24 cellular contexts compared by ENCODE assay signal in the genomic region with DNA sequence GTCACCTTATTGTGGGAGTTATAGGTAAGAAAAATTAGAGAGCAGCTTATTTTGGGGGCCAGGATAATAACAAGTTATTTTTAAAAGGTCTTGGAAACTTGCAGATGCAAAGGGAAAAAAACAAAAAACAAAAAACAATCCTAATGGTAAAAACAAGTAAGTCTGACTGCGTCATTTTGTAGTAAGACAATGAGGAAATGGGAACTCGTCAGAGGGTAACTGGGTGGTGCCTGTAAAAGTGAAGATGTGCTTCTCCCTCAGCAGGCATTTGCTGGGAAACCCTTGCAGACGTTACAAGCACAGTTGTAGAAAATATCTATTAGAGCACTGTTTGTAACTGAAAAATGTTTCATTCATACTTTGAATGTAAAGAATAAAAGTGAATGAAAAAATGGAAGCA. TPM values are rescaled to one million over a fixed set of nuclear protein-coding genes. Genes with fewer than 3 reads are reported as not detected.
A peak's percentile ranks its signal among the peaks of the same experiment; 100 is the strongest.
DNase-seq lines count a peak whose midpoint lies in the region; ATAC-seq, FAIRE-seq and TF ChIP-seq lines count a peak whose summit lies in the region.
"Had no signal": no experiment of that assay in that cellular context is flagged by ENCODE, and none has a peak within 500 bp of the region (broad histone marks: within the 10 kb centered on the region; RNA-seq: fewer than 3 reads in every experiment).

No MANE protein-coding gene starts in this region.

- no peak for DNase-seq in activated naive CD4-positive, alpha-beta T cell treated with anti-CD3 and anti-CD28 coated beads, Interleukin-2, amount 10 ng/mL, durations not matched to agents 7 days and 5 days
- no peak for DNase-seq in activated naive CD4-positive, alpha-beta T cell treated with anti-CD3 and anti-CD28 coated beads, Interleukin-2, amount 50 U/mL, for 16 hours
- peak; percentile 48 for DNase-seq in NB4 (ENCODE audit: low read depth)
- no peak for DNase-seq in immature natural killer cell
- no peak for DNase-seq in stimulated activated naive B cell treated with anti-CD40 and anti-IgM and Interleukin-4, amounts not matched to agents 10 μg/mL and 1 μg/mL and 100 μg/mL, for 72 hours
- no peak for DNase-seq in D721Med (ENCODE audit: insufficient read length, low spot score)
- no peak for DNase-seq in HCEC 1CT
- DNase-seq: ACHN; activated CD4-positive, CD25-positive, alpha-beta regulatory T cell; activated T-cell treated with anti-CD3 and anti-CD28 coated beads, Interleukin-2, amount 50 U/mL, for 72 hours; endodermal cell; kidney glomerular epithelial cell; NCI-H1417 treated with DMSO at 0.1 percent for 48 hours; NCI-H526; PC-3; SHP77 treated with DMSO at 0.1 percent for 48 hours; testis had no signal

- H3K4me3 Mint-ChIP-seq in activated naive CD4-positive, alpha-beta T cell treated with anti-CD3 and anti-CD28 coated beads, Interleukin-2, amount 10 ng/mL, durations not matched to agents 7 days and 5 days = no peak overlapping the region
- no peak overlapping the region for H3K4me3 Mint-ChIP-seq in immature natural killer cell
- H3K4me3 Mint-ChIP-seq in stimulated activated naive B cell treated with anti-CD40 and anti-IgM and Interleukin-4, amounts not matched to agents 10 μg/mL and 1 μg/mL and 100 μg/mL, for 72 hours = no peak overlapping the region
- H3K4me3 Mint-ChIP-seq: endodermal cell; stimulated activated effector memory CD8-positive, alpha-beta T cell treated with anti-CD3 and anti-CD28 coated beads, Interleukin-12 subunit alpha, Interleukin-12 subunit beta, amount 100 ng/mL, for 72 hours had no signal

- no peak for FAIRE-seq in D721Med (lab: Jason Lieb, UNC)
- FAIRE-seq: colon, GM12892, H1 had no signal

- TF ChIP-seq CTCF in NB4 (IDR thresholded peaks at IDR 0.05; ENCODE audit: low read depth, low read length) (no peak), D721Med (IDR thresholded peaks at IDR 0.05; ENCODE audit: insufficient read depth, missing control alignments) (no peak)

- peaks cover 3% of the 10 kb centered on the region for H3K9me3 Mint-ChIP-seq in activated naive CD4-positive, alpha-beta T cell treated with anti-CD3 and anti-CD28 coated beads, Interleukin-2, amount 10 ng/mL, durations not matched to agents 7 days and 5 days
- H3K9me3 Mint-ChIP-seq in immature natural killer cell = no peaks in the 10 kb centered on the region
- H3K9me3 Mint-ChIP-seq in stimulated activated naive B cell treated with anti-CD40 and anti-IgM and Interleukin-4, amounts not matched to agents 10 μg/mL and 1 μg/mL and 100 μg/mL, for 72 hours = peaks cover 0 to 1% of the 10 kb centered on the region in 2 donors
- H3K9me3 Mint-ChIP-seq: endodermal cell; stimulated activated effector memory CD8-positive, alpha-beta T cell treated with anti-CD3 and anti-CD28 coated beads, Interleukin-12 subunit alpha, Interleukin-12 subunit beta, amount 100 ng/mL, for 72 hours had no signal

- no peak overlapping the region for H3K4me3 ChIP-seq in NB4 (ENCODE audit: low read depth, low read length)
- H3K4me3 ChIP-seq: body of pancreas, prostate gland, testis had no signal

- H3K27me3 Mint-ChIP-seq in activated naive CD4-positive, alpha-beta T cell treated with anti-CD3 and anti-CD28 coated beads, Interleukin-2, amount 10 ng/mL, durations not matched to agents 7 days and 5 days = no peaks in the 10 kb centered on the region
- H3K27me3 Mint-ChIP-seq in immature natural killer cell (ENCODE audit: low read depth in 3 of 3) = no peaks in the 10 kb centered on the region
- no peaks in the 10 kb centered on the region for H3K27me3 Mint-ChIP-seq in stimulated activated naive B cell treated with anti-CD40 and anti-IgM and Interleukin-4, amounts not matched to agents 10 μg/mL and 1 μg/mL and 100 μg/mL, for 72 hours

- TF ChIP-seq POLR2A in NB4 (IDR thresholded peaks at IDR 0.05; ENCODE audit: extremely low read depth, insufficient read length) = no peak

- ATAC-seq in stimulated activated naive B cell treated with anti-CD40 and anti-IgM and Interleukin-4, amounts not matched to agents 10 μg/mL and 1 μg/mL and 100 μg/mL, for 72 hours (replicated peaks) = no peak
- ATAC-seq in GM19452 (IDR thresholded peaks at IDR 0.05; ENCODE audit: unreplicated experiment) = no peak
- ATAC-seq: activated T-cell treated with anti-CD3 and anti-CD28 coated beads, Interleukin-2, amount 50 U/mL, for 72 hours; body of pancreas; PC-3; stimulated activated effector memory CD8-positive, alpha-beta T cell treated with anti-CD3 and anti-CD28 coated beads, Interleukin-12 subunit alpha, Interleukin-12 subunit beta, amount 100 ng/mL, for 72 hours had no signal

- H3K27ac Mint-ChIP-seq in activated naive CD4-positive, alpha-beta T cell treated with anti-CD3 and anti-CD28 coated beads, Interleukin-2, amount 10 ng/mL, durations not matched to agents 7 days and 5 days = peak overlapping the region; percentile 42
- H3K27ac Mint-ChIP-seq in immature natural killer cell = peak overlapping the region; percentile 3 to 77 (median 39)
- peak overlapping the region; percentile 3 for H3K27ac Mint-ChIP-seq in stimulated activated naive B cell treated with anti-CD40 and anti-IgM and Interleukin-4, amounts not matched to agents 10 μg/mL and 1 μg/mL and 100 μg/mL, for 72 hours
- H3K27ac Mint-ChIP-seq: activated T-cell treated with anti-CD3 and anti-CD28 coated beads, Interleukin-2, amount 50 U/mL, for 72 hours; endodermal cell had no signal

- CTCF ChIA-PET in activated naive CD4-positive, alpha-beta T cell treated with anti-CD3 and anti-CD28 coated beads, Interleukin-2, amount 10 ng/mL, durations not matched to agents 7 days and 5 days (lab: Charles Lee) = no interaction called here

- peaks cover 55% of the 10 kb centered on the region for H3K4me1 Mint-ChIP-seq in activated naive CD4-positive, alpha-beta T cell treated with anti-CD3 and anti-CD28 coated beads, Interleukin-2, amount 10 ng/mL, durations not matched to agents 7 days and 5 days
- peaks cover 38 to 53% of the 10 kb centered on the region in 2 donors for H3K4me1 Mint-ChIP-seq in immature natural killer cell
- peaks cover 39 to 51% of the 10 kb centered on the region in 2 donors for H3K4me1 Mint-ChIP-seq in stimulated activated naive B cell treated with anti-CD40 and anti-IgM and Interleukin-4, amounts not matched to agents 10 μg/mL and 1 μg/mL and 100 μg/mL, for 72 hours

- H3K36me3 Mint-ChIP-seq in activated naive CD4-positive, alpha-beta T cell treated with anti-CD3 and anti-CD28 coated beads, Interleukin-2, amount 10 ng/mL, durations not matched to agents 7 days and 5 days = peaks cover 9% of the 10 kb centered on the region
- H3K36me3 Mint-ChIP-seq in immature natural killer cell = peaks cover 0 to 11% (median 3%) of the 10 kb centered on the region in 3 donors
- H3K36me3 Mint-ChIP-seq in stimulated activated naive B cell treated with anti-CD40 and anti-IgM and Interleukin-4, amounts not matched to agents 10 μg/mL and 1 μg/mL and 100 μg/mL, for 72 hours = peaks cover 0 to 8% of the 10 kb centered on the region in 2 donors
- H3K36me3 Mint-ChIP-seq: stimulated activated effector memory CD8-positive, alpha-beta T cell treated with anti-CD3 and anti-CD28 coated beads, Interleukin-12 subunit alpha, Interleukin-12 subunit beta, amount 100 ng/mL, for 72 hours had no signal

RNA-seq across cellular contexts. Expression of a gene that starts 2.2 kb away (rescaled TPM):
- 10 to 100 TPM in 2 of 3 donors, 1 to 10 TPM in 1; 6.4 to 17.2 (median 10.2) TPM for polyA plus RNA-seq in immature natural killer cell
- polyA plus RNA-seq: H1 had no signal

RNA-seq across cellular contexts. Expression of a gene that starts 49.1 kb away (rescaled TPM):
- polyA plus RNA-seq in immature natural killer cell = 10 to 100 TPM in 2 of 3 donors, 1 to 10 TPM in 1; 8.8 to 11.1 (median 10.1) TPM

RNA-seq across cellular contexts. Expression of a gene that starts 52.0 kb away (rescaled TPM):
- polyA plus RNA-seq in immature natural killer cell = 1 to 10 TPM; 2.0 to 3.8 (median 2.9) TPM
